9 cellular contexts compared by ENCODE assay signal in genomic region chr20:34215711-34216381, GRCh38. TPM values are rescaled to one million over a fixed set of nuclear protein-coding genes. Genes with fewer than 3 reads are reported as not detected.
DNase-seq lines count a peak whose midpoint lies in the region; ATAC-seq lines count a peak whose summit lies in the region.
"Had no signal": no experiment of that assay in that cellular context is flagged by ENCODE, and none has a peak within 500 bp of the region (broad histone marks: within the 10 kb centered on the region; RNA-seq: fewer than 3 reads in every experiment).

No MANE protein-coding gene starts in this region.

- intact Hi-C loops in left colon (cut with DNase I, micrococcal nuclease): no loop called here

- peak; percentile 90 for DNase-seq in ELF-1 (ENCODE audit: low read depth, low spot score)
- peak; percentile 65 to 79 for DNase-seq in NCI-H187 (lab: John Stamatoyannopoulos, UW)
- DNase-seq in activated CD4-positive, alpha-beta T cell treated with anti-CD3 and anti-CD28 coated beads for 1 hour: peak; percentile 14
- peak; percentile 67 to 75 for DNase-seq in left colon
- DNase-seq in stimulated activated CD4-positive, alpha-beta T cell treated with anti-CD3 and anti-CD28 coated beads, Interleukin-15, amount 100 ng/mL, for 48 hours (ENCODE audit: low read depth in 2 of 2): peak; percentile 40 to 47

- H3K27ac ChIP-seq in cingulate gyrus (ENCODE audit: low read depth, low read length): peak overlapping the region; percentile 14

- ATAC-seq in left colon: peak; percentile 98
- no peak for ATAC-seq in GM21737 (IDR thresholded peaks at IDR 0.05; ENCODE audit: unreplicated experiment)
- ATAC-seq in HG02981 (IDR thresholded peaks at IDR 0.05; ENCODE audit: unreplicated experiment): no peak

RNA-seq across cellular contexts. Expression of gene ASIP, which starts 25.4 kb away (rescaled TPM):
- total RNA-seq in left colon: not detected
- total RNA-seq: T-helper 1 cell treated with Interleukin-12 subunit alpha and Interleukin-12 subunit beta and Interleukin-4 antibody, amounts not matched to agents 30 ng/mL and 1 ng/mL, for 36 hours had no signal

Comparison
In these comparisons a context has a peak if more than half of its experiments do, and no peak if none do; other contexts are left out.
1. DNase-seq: peak in every context shown above with its lines; median percentile 90 in ELF-1; 72 in NCI-H187; 71 in left colon; 44 in stimulated activated CD4-positive, alpha-beta T cell treated with anti-CD3 and anti-CD28 coated beads, Interleukin-15, amount 100 ng/mL, for 48 hours; 14 in activated CD4-positive, alpha-beta T cell treated with anti-CD3 and anti-CD28 coated beads for 1 hour.